17 cellular contexts compared by ENCODE assay signal in genomic region chr20:18992418-18992817, GRCh38.
"Had no signal": no experiment of that assay in that cellular context is flagged by ENCODE, and none has a peak within 500 bp of the region (broad histone marks: within the 10 kb centered on the region; RNA-seq: fewer than 3 reads in every experiment).

No MANE protein-coding gene starts in this region.

- H3K36me3 ChIP-seq: colonic mucosa, right atrium auricular region had no signal

- H3K4me3 Mint-ChIP-seq: naive thymus-derived CD8-positive, alpha-beta T cell; neural crest cell had no signal

- FAIRE-seq: endothelial cell of umbilical vein had no signal

- H3K27ac Mint-ChIP-seq: naive thymus-derived CD8-positive, alpha-beta T cell had no signal

- H3K9me3 ChIP-seq: colonic mucosa, mucosa of descending colon, right atrium auricular region had no signal

- DNase-seq: colonic mucosa; dermis blood vessel endothelial cell; erythroblast; foreskin keratinocyte; head of caudate nucleus; hippocampal formation; kidney glomerular epithelial cell; mammary epithelial cell; mucosa of descending colon; naive thymus-derived CD8-positive, alpha-beta T cell; posterior cingulate gyrus; stimulated activated CD4-positive, alpha-beta T cell treated with anti-CD3 and anti-CD28 coated beads, Interleukin-2, amount 100 ng/mL, for 48 hours; stimulated activated naive CD4-positive, alpha-beta T cell treated with Interleukin-2 at 50 U/mL for 16 hours had no signal

- H3K4me3 ChIP-seq: colonic mucosa, mucosa of descending colon, right atrium auricular region, smooth muscle cell had no signal

- H3K27me3 ChIP-seq: colonic mucosa, foreskin keratinocyte, right atrium auricular region had no signal

- H3K4me1 Mint-ChIP-seq: neural crest cell had no signal

- H3K4me1 ChIP-seq: colonic mucosa, foreskin keratinocyte, right atrium auricular region had no signal
